Comparison of ENCODE assay signal across 9 cellular contexts in the genomic region with DNA sequence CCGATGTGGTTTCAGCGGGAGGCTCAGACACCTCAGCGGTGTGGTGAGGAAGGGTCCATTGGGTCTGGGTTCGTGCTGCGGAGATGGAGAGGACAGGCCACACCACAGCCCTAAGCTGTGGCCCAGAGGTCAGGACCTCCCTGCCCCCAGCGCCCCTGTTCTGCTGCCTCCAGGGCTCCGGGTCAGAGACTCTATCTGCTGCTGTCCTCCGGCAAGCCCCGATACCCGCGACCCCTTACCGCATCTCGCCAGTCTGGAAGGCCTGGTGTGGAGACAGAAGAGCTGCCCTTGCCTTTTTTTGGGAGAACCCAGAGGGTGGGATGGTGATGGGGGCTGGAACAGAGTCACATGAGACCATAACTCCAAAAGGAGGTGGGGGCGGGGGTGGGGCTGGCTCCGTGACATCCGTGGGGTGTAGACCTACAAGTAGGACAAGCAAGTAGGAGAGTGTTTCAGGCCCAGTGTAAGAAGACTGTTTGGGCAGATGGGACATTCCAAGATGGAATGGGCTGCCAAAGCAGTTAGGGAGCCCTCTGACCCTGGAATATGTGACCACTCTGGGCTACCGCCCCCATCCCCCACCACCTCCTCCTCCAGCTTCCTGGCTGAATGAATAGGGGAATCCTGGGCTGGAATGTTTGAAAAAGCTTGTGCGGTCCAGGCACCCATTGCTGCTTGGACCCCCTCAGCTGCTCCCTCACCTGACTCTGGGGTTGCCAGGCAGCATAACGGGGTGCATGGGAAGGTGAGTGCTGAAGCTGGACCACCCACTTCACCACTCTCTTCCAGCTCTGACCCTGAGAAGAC. TPM values are rescaled to one million over a fixed set of nuclear protein-coding genes. Genes with fewer than 3 reads are reported as not detected.
DNase-seq lines count a peak whose midpoint lies in the region; ATAC-seq and TF ChIP-seq lines count a peak whose summit lies in the region.
"Had no signal": no experiment of that assay in that cellular context is flagged by ENCODE, and none has a peak within 500 bp of the region (broad histone marks: within the 10 kb centered on the region; RNA-seq: fewer than 3 reads in every experiment).

No MANE protein-coding gene starts in this region.

- peaks cover 2% of the 10 kb centered on the region for H3K36me3 Mint-ChIP-seq in activated naive CD4-positive, alpha-beta T cell treated with anti-CD3 and anti-CD28 coated beads for 36 hours (ENCODE audit: low read depth)

- ATAC-seq in GM21619 (IDR thresholded peaks at IDR 0.05; ENCODE audit: unreplicated experiment) = no peak

- H3K4me1 ChIP-seq in breast epithelium (no peaks in the 10 kb centered on the region), mesenchymal stem cell (ENCODE audit: control insufficient read depth, insufficient read depth, low read depth, low read length) (peaks cover 31% of the 10 kb centered on the region), uterus (peaks cover 0 to 11% of the 10 kb centered on the region in 2 donors)

- H3K27me3 Mint-ChIP-seq in activated naive CD4-positive, alpha-beta T cell treated with anti-CD3 and anti-CD28 coated beads for 36 hours (ENCODE audit: low read depth) = no peaks in the 10 kb centered on the region

- H2BK120ac ChIP-seq in mesenchymal stem cell (ENCODE audit: low read depth, low read length) = no peak overlapping the region

- CTCF ChIA-PET in activated naive CD4-positive, alpha-beta T cell treated with anti-CD3 and anti-CD28 coated beads for 36 hours (lab: Charles Lee) = interaction anchor here (0.8 to 4.8 kb wide), 6 partner anchors 14 to 147 kb away, joined by 4 to 34 read pairs (median 7); a partner anchor contains a TSS

- H4K91ac ChIP-seq in mesenchymal stem cell (ENCODE audit: low read length) = peak overlapping the region; percentile 65

- WGBS in mesenchymal stem cell = 34% methylated on average over 18 of the region's 19 CpGs

- TF ChIP-seq CTCF in breast epithelium (IDR thresholded peaks at IDR 0.05) (no peak), uterus (IDR thresholded peaks at IDR 0.05) (no peak)

- H3K9me3 ChIP-seq in breast epithelium = no peaks in the 10 kb centered on the region
- H3K9me3 ChIP-seq in mesenchymal stem cell (ENCODE audit: control insufficient read depth, low read length) = no peaks in the 10 kb centered on the region
- H3K9me3 ChIP-seq in uterus = no peaks in the 10 kb centered on the region

- no peak overlapping the region for H2AFZ ChIP-seq in mesenchymal stem cell (ENCODE audit: low read depth, low read length)

- H3K9me3 Mint-ChIP-seq in activated naive CD4-positive, alpha-beta T cell treated with anti-CD3 and anti-CD28 coated beads for 36 hours = no peaks in the 10 kb centered on the region

- H3K27me3 ChIP-seq in breast epithelium = no peaks in the 10 kb centered on the region
- no peaks in the 10 kb centered on the region for H3K27me3 ChIP-seq in mesenchymal stem cell (ENCODE audit: control insufficient read depth in 1 of 2, insufficient read depth in 1 of 2, low read length in 2 of 2)
- H3K27me3 ChIP-seq in uterus = no peaks in the 10 kb centered on the region

- peak overlapping the region; percentile 74 for H3K4me2 ChIP-seq in mesenchymal stem cell (ENCODE audit: low read length, poor library complexity, severe bottlenecking)

- H3K36me3 ChIP-seq in breast epithelium (no peaks in the 10 kb centered on the region), mesenchymal stem cell (ENCODE audit: control insufficient read depth in 1 of 2, insufficient read depth in 2 of 2, low read depth in 1 of 2, low read length in 2 of 2) (peaks cover 4 to 8% of the 10 kb centered on the region in 2 experiments), uterus (no peaks in the 10 kb centered on the region)

- peaks cover 33% of the 10 kb centered on the region for H3K79me1 ChIP-seq in mesenchymal stem cell (replicated peaks; ENCODE audit: low read length, poor library complexity, severe bottlenecking)

- peak overlapping the region; percentile 92 for H3K9ac ChIP-seq in mesenchymal stem cell (ENCODE audit: low read length)

- peak overlapping the region; percentile 83 for H3K27ac Mint-ChIP-seq in activated naive CD4-positive, alpha-beta T cell treated with anti-CD3 and anti-CD28 coated beads for 36 hours

- H3K27ac ChIP-seq in breast epithelium (peak overlapping the region; percentile 60 to 78), mesenchymal stem cell (ENCODE audit: low read length, poor library complexity, severe bottlenecking) (no peak overlapping the region), uterus (peak overlapping the region; percentile 76 to 78)

- intact Hi-C loops in activated naive CD4-positive, alpha-beta T cell treated with anti-CD3 and anti-CD28 coated beads for 36 hours (cut with micrococcal nuclease) = no loop called here
- intact Hi-C loops in breast epithelium (cut with DNase I; ENCODE audit: low total_unique reads) = no loop called here
- intact Hi-C loops in uterus (cut with DNase I; ENCODE audit: low total_unique reads) = no loop called here

- H4K8ac ChIP-seq in mesenchymal stem cell (ENCODE audit: low read length) = no peak overlapping the region

- peak overlapping the region; percentile 89 for H3K4me3 Mint-ChIP-seq in activated naive CD4-positive, alpha-beta T cell treated with anti-CD3 and anti-CD28 coated beads for 36 hours

- TF ChIP-seq POLR2A in breast epithelium (IDR thresholded peaks at IDR 0.05) = no peak
- no peak for TF ChIP-seq POLR2A in uterus (IDR thresholded peaks at IDR 0.05)

- H2BK12ac ChIP-seq in mesenchymal stem cell (ENCODE audit: low read length in 2 of 2) = peak overlapping the region in 1 of 2 experiments; percentile 67

- H3K18ac ChIP-seq in mesenchymal stem cell (ENCODE audit: low read depth in 1 of 2, low read length in 2 of 2) = peak overlapping the region; percentile 44 to 55

- H2BK15ac ChIP-seq in mesenchymal stem cell (ENCODE audit: low read depth, poor library complexity, severe bottlenecking) = no peak overlapping the region

- H3K4me3 ChIP-seq in breast epithelium (peak overlapping the region; percentile 84 to 85 (median 85)), mesenchymal stem cell (ENCODE audit: insufficient read depth in 1 of 2, low read depth in 1 of 2, low read length in 2 of 2) (peak overlapping the region; percentile 99), uterus (peak overlapping the region; percentile 87 to 90)

- H3K4me1 Mint-ChIP-seq in activated naive CD4-positive, alpha-beta T cell treated with anti-CD3 and anti-CD28 coated beads for 36 hours (ENCODE audit: low read depth) = peaks cover 32% of the 10 kb centered on the region

- peak overlapping the region in 1 of 2 experiments; percentile 87 for H3K23ac ChIP-seq in mesenchymal stem cell (ENCODE audit: low read length in 2 of 2)

- H3K4ac ChIP-seq in mesenchymal stem cell (ENCODE audit: low read depth in 1 of 2, low read length in 2 of 2) = peak overlapping the region; percentile 55 to 94

- H2AK5ac ChIP-seq in mesenchymal stem cell (ENCODE audit: low read length, severe bottlenecking) = peak overlapping the region; percentile 13

- DNase-seq in activated naive CD4-positive, alpha-beta T cell treated with anti-CD3 and anti-CD28 coated beads for 36 hours = no peak
- no peak for DNase-seq in activated naive CD4-positive, alpha-beta T cell treated with Interleukin-2 at 50 U/mL for 16 hours
- DNase-seq in breast epithelium (ENCODE audit: low spot score in 2 of 2) (no peak), mesenchymal stem cell (no peak), uterus (no peak), AML-193 (lab: John Stamatoyannopoulos, UW) (no peak), GM03348 (ENCODE audit: low spot score) (no peak)
- DNase-seq: NCI-H446 had no signal

- H2BK5ac ChIP-seq in mesenchymal stem cell (ENCODE audit: low read depth, low read length, poor library complexity, severe bottlenecking) = no peak overlapping the region

- H3K14ac ChIP-seq in mesenchymal stem cell (ENCODE audit: low read length in 2 of 2) = peak overlapping the region in 1 of 2 experiments; percentile 94

RNA-seq across cellular contexts. Expression of a gene that starts 1.4 kb away (rescaled TPM):
- total RNA-seq in activated naive CD4-positive, alpha-beta T cell treated with anti-CD3 and anti-CD28 coated beads for 36 hours = 10 to 100 TPM; 21.1 to 21.8 TPM
- total RNA-seq in breast epithelium (10 to 100 TPM; 13.6 to 27.5 (median 24.4) TPM), uterus (10 to 100 TPM; 23.5 to 34.0 (median 28.5) TPM)
- 27.9 TPM for polyA plus RNA-seq in mesenchymal stem cell (2013, experiment 1 of 2)
- 27.6 TPM for polyA plus RNA-seq in mesenchymal stem cell (2013, experiment 2 of 2)

RNA-seq across cellular contexts. Expression of a gene that starts 25.7 kb away (rescaled TPM):
- 10 to 100 TPM; 55.1 to 58.2 TPM for total RNA-seq in activated naive CD4-positive, alpha-beta T cell treated with anti-CD3 and anti-CD28 coated beads for 36 hours
- 10 to 100 TPM; 46.0 to 64.9 (median 49.1) TPM for total RNA-seq in breast epithelium
- 75.2 TPM for polyA plus RNA-seq in mesenchymal stem cell (2013, experiment 1 of 2)
- polyA plus RNA-seq in mesenchymal stem cell (2013, experiment 2 of 2) = 75.5 TPM
- total RNA-seq in uterus = 10 to 100 TPM; 16.4 to 72.1 (median 45.8) TPM

RNA-seq across cellular contexts. Expression of a gene that starts 25.7 kb away (rescaled TPM):
- total RNA-seq in activated naive CD4-positive, alpha-beta T cell treated with anti-CD3 and anti-CD28 coated beads for 36 hours = 10 to 100 TPM; 68.9 to 69.8 TPM
- total RNA-seq in breast epithelium (1 to 10 TPM in 1 of 3 donors, under 1 TPM in 2; 0.29 to 2.0 (median 0.64) TPM), uterus (1 to 10 TPM in 2 of 4 donors, not detected in 2; 1.7 to 3.4 TPM)
- polyA plus RNA-seq in mesenchymal stem cell (2013, experiment 1 of 2) = 1.1 TPM
- 1.1 TPM for polyA plus RNA-seq in mesenchymal stem cell (2013, experiment 2 of 2)

RNA-seq across cellular contexts. Expression of a gene that starts 50.0 kb away (rescaled TPM):
- total RNA-seq in activated naive CD4-positive, alpha-beta T cell treated with anti-CD3 and anti-CD28 coated beads for 36 hours = 10 to 100 TPM; 48.1 to 50.1 TPM
- total RNA-seq in breast epithelium (10 to 100 TPM; 42.1 to 72.8 (median 54.0) TPM), uterus (10 to 100 TPM; 24.1 to 62.4 (median 47.1) TPM)
- polyA plus RNA-seq in mesenchymal stem cell (2013, experiment 1 of 2) = 126 TPM
- polyA plus RNA-seq in mesenchymal stem cell (2013, experiment 2 of 2) = 126 TPM

Comparison
In these comparisons a context has a peak if more than half of its experiments do, and no peak if none do; other contexts are left out.
1. RNA of a gene that starts 25.7 kb away (total RNA-seq): 68.9 to 69.8 TPM in activated naive CD4-positive, alpha-beta T cell treated with anti-CD3 and anti-CD28 coated beads for 36 hours; 1.7 to 3.4 TPM in uterus and 0.29 to 2.0 TPM in breast epithelium; every median in the first group is over 10 times any median in the second.
2. Peak in every context shown above with its lines, with median percentiles within 50 percentile points of each other: H3K4me3 ChIP-seq.